In the genomic region with DNA sequence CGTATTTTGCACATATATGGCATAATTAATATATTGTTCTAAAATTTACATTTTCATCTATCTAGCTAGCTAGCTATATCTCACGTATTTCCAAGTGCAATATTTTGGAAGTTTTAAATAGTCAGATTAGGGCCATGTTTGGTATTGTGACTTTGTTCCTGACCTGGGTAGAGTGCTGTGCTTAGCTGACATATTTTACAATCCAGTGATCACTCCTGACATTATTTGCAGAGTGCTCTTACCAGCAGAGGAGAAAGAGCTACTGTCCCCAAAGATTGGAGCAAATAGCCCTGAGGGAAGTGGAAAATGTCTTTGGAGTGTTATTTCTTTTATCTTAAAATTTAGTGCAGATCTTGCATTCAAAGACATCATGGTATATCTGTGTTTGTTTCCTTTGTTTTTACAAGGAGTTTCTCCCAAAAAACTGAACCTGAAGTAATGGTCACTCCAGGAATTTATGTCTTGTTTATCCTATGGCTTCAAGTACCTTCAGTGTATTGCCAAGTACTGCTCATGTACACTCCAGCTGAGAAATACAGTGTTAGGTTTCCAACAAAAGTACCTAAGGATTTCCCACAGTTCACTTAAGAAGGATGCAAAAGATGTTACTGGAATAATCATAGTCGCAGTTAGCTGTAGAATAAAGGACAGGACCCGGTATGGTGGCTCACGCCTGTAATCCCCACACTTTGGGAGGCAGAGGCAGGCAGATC, we compare ENCODE assay signal across 19 cellular contexts. TPM values are rescaled to one million over a fixed set of nuclear protein-coding genes. Genes with fewer than 3 reads are reported as not detected.
DNase-seq lines count a peak whose midpoint lies in the region; ATAC-seq and TF ChIP-seq lines count a peak whose summit lies in the region.
"Had no signal": no experiment of that assay in that cellular context is flagged by ENCODE, and none has a peak within 500 bp of the region (broad histone marks: within the 10 kb centered on the region; RNA-seq: fewer than 3 reads in every experiment).

No MANE protein-coding gene starts in this region.

- H3K36me3 Mint-ChIP-seq in activated naive CD4-positive, alpha-beta T cell treated with anti-CD3 and anti-CD28 coated beads, Interleukin-2, amount 10 ng/mL, durations not matched to agents 7 days and 5 days: peaks cover 7% of the 10 kb centered on the region
- H3K36me3 Mint-ChIP-seq in central memory CD8-positive, alpha-beta T cell (ENCODE audit: insufficient read depth): peaks cover 7% of the 10 kb centered on the region

- H3K4me1 Mint-ChIP-seq in activated naive CD4-positive, alpha-beta T cell treated with anti-CD3 and anti-CD28 coated beads, Interleukin-2, amount 10 ng/mL, durations not matched to agents 7 days and 5 days: peaks cover 2% of the 10 kb centered on the region
- H3K4me1 Mint-ChIP-seq in central memory CD8-positive, alpha-beta T cell: peaks cover 12% of the 10 kb centered on the region

- H3K27me3 ChIP-seq in lung (ENCODE audit: control insufficient read depth, insufficient read depth) (no peaks in the 10 kb centered on the region), upper lobe of right lung (no peaks in the 10 kb centered on the region)

- H3K36me3 ChIP-seq in lung (ENCODE audit: control insufficient read depth in 2 of 2, insufficient read depth in 2 of 2, low read length in 2 of 2) (peaks cover 0 to 1% of the 10 kb centered on the region in 2 donors), upper lobe of right lung (no peaks in the 10 kb centered on the region)

- no peak overlapping the region for H3K27ac Mint-ChIP-seq in activated naive CD4-positive, alpha-beta T cell treated with anti-CD3 and anti-CD28 coated beads, Interleukin-2, amount 10 ng/mL, durations not matched to agents 7 days and 5 days
- H3K27ac Mint-ChIP-seq in central memory CD8-positive, alpha-beta T cell (ENCODE audit: low read depth): peak overlapping the region; percentile 23
- H3K27ac Mint-ChIP-seq: CD8-positive, alpha-beta T cell had no signal

- H3K9me3 Mint-ChIP-seq in activated naive CD4-positive, alpha-beta T cell treated with anti-CD3 and anti-CD28 coated beads, Interleukin-2, amount 10 ng/mL, durations not matched to agents 7 days and 5 days: no peaks in the 10 kb centered on the region
- no peaks in the 10 kb centered on the region for H3K9me3 Mint-ChIP-seq in central memory CD8-positive, alpha-beta T cell
- H3K9me3 Mint-ChIP-seq: CD8-positive, alpha-beta T cell had no signal

- WGBS in lung, 2 donors: 74 to 91% methylated on average over 5 of the region's 5 CpGs

- H3K4me1 ChIP-seq in lung (ENCODE audit: control insufficient read depth in 2 of 2, insufficient read depth in 2 of 2, low read length in 2 of 2) (peaks cover 0 to 2% of the 10 kb centered on the region in 2 donors), upper lobe of right lung (peaks cover 4% of the 10 kb centered on the region)
- H3K4me1 ChIP-seq: Caco-2 had no signal

- no peak for DNase-seq in activated naive CD4-positive, alpha-beta T cell treated with anti-CD3 and anti-CD28 coated beads, Interleukin-2, amount 10 ng/mL, durations not matched to agents 7 days and 5 days
- no peak for DNase-seq in activated naive CD4-positive, alpha-beta T cell (lab: John Stamatoyannopoulos, UW)
- DNase-seq in central memory CD8-positive, alpha-beta T cell (ENCODE audit: low spot score in 2 of 2): no peak
- DNase-seq in lung (ENCODE audit: low spot score): no peak
- DNase-seq in upper lobe of right lung: no peak
- no peak for DNase-seq in NCI-H82 (lab: John Stamatoyannopoulos, UW)
- DNase-seq in 8988T: no peak
- DNase-seq: Caco-2; CD8-positive, alpha-beta T cell; H7; NCI-H1048; NCI-H1417; NCI-H1694 treated with DMSO at 0.1 percent for 48 hours; NCI-H446; NCI-H524 treated with DMSO at 0.1 percent for 48 hours; SHP77 had no signal

- intact Hi-C loops in upper lobe of right lung (cut with DNase I): no loop called here

- peak overlapping the region; percentile 10 for H3K4me3 Mint-ChIP-seq in activated naive CD4-positive, alpha-beta T cell treated with anti-CD3 and anti-CD28 coated beads, Interleukin-2, amount 10 ng/mL, durations not matched to agents 7 days and 5 days
- H3K4me3 Mint-ChIP-seq in central memory CD8-positive, alpha-beta T cell: no peak overlapping the region
- H3K4me3 Mint-ChIP-seq: CD8-positive, alpha-beta T cell had no signal

- H3K27ac ChIP-seq in lung (ENCODE audit: low read depth in 1 of 2, low read length in 1 of 2): no peak overlapping the region
- H3K27ac ChIP-seq in upper lobe of right lung: no peak overlapping the region
- H3K27ac ChIP-seq: C4-2B, RWPE1 had no signal

- CTCF ChIA-PET in activated naive CD4-positive, alpha-beta T cell treated with anti-CD3 and anti-CD28 coated beads, Interleukin-2, amount 10 ng/mL, durations not matched to agents 7 days and 5 days (lab: Charles Lee): no interaction called here

- no peaks in the 10 kb centered on the region for H3K27me3 Mint-ChIP-seq in activated naive CD4-positive, alpha-beta T cell treated with anti-CD3 and anti-CD28 coated beads, Interleukin-2, amount 10 ng/mL, durations not matched to agents 7 days and 5 days
- H3K27me3 Mint-ChIP-seq in central memory CD8-positive, alpha-beta T cell: no peaks in the 10 kb centered on the region

- TF ChIP-seq CTCF in lung (IDR thresholded peaks at IDR 0.05; ENCODE audit: control extremely low read depth, extremely low read depth) (no peak), upper lobe of right lung (IDR thresholded peaks at IDR 0.05) (no peak)

- no peak overlapping the region for H3K4me3 ChIP-seq in lung
- H3K4me3 ChIP-seq in upper lobe of right lung: no peak overlapping the region

- H3K9me3 ChIP-seq in lung (ENCODE audit: control insufficient read depth in 2 of 2, insufficient read depth in 1 of 2, low read length in 1 of 2): no peaks in the 10 kb centered on the region
- H3K9me3 ChIP-seq in upper lobe of right lung: no peaks in the 10 kb centered on the region
- H3K9me3 ChIP-seq: Caco-2 had no signal

- ATAC-seq in central memory CD8-positive, alpha-beta T cell (replicated peaks; ENCODE audit: extremely low read depth, poor library complexity, severe bottlenecking): no peak
- ATAC-seq in lung (ENCODE audit: insufficient read depth, low FRiP score) (peak; percentile 34), upper lobe of right lung (peak; percentile 61)
- ATAC-seq: CD8-positive, alpha-beta T cell; Panc1 had no signal

RNA-seq across cellular contexts. Expression of a gene that starts 49.4 kb away (rescaled TPM):
- total RNA-seq in lung (100 to 1,000 TPM; 119 to 217 TPM), upper lobe of right lung (157 TPM)
- polyA plus RNA-seq in lung: 100 to 1,000 TPM; 207 to 351 TPM
